15 cellular contexts compared by ENCODE assay signal in genomic region chr1:158204458-158204827, GRCh38. TPM values are rescaled to one million over a fixed set of nuclear protein-coding genes. Genes with fewer than 3 reads are reported as not detected.
"Had no signal": no experiment of that assay in that cellular context is flagged by ENCODE, and none has a peak within 500 bp of the region (broad histone marks: within the 10 kb centered on the region; RNA-seq: fewer than 3 reads in every experiment).

No MANE protein-coding gene starts in this region.

- H3K4me1 ChIP-seq: breast epithelium had no signal

- DNase-seq: activated CD8-positive, alpha-beta memory T cell treated with anti-CD3 and anti-CD28 coated beads, Interleukin-2, amount 50 U/mL, for 4 hours; activated naive CD4-positive, alpha-beta T cell treated with anti-CD3 and anti-CD28 coated beads, Interleukin-2, amount 50 U/mL, for 16 hours; activated naive CD8-positive, alpha-beta T cell treated with anti-CD3 and anti-CD28 coated beads, Interleukin-2, amount 10 ng/mL, durations not matched to agents 7 days and 5 days; aorta; NCI-H187 treated with DMSO at 0.1 percent for 48 hours; NCI-H2171; NCI-H524 treated with DMSO at 0.1 percent for 48 hours had no signal

- H3K27ac ChIP-seq: breast epithelium, SK-N-MC, WERI-Rb-1 had no signal

- H3K36me3 ChIP-seq: breast epithelium, WERI-Rb-1 had no signal

- H3K9me3 ChIP-seq: breast epithelium had no signal

- H3K4me3 ChIP-seq: breast epithelium, SK-N-MC had no signal

RNA-seq across cellular contexts. Expression of gene CD1D, which starts 23.7 kb away (rescaled TPM):
- total RNA-seq: activated CD8-positive, alpha-beta T cell treated with anti-CD3 and anti-CD28 coated beads for 36 hours; activated naive CD8-positive, alpha-beta T cell treated with anti-CD3 and anti-CD28 coated beads, Interleukin-2, amount 10 ng/mL, durations not matched to agents 7 days and 5 days; activated T-cell treated with anti-CD3 and anti-CD28 coated beads, Interleukin-2, amount 50 U/mL, for 72 hours; T-helper 2 cell treated with Interferon-gamma antibody and Interleukin-4, amounts not matched to agents 100 ng/mL and 5 ng/mL, for 36 hours had no signal

RNA-seq across cellular contexts. Expression of gene CD1A, which starts 49.8 kb away (rescaled TPM):
- total RNA-seq: activated T-cell treated with anti-CD3 and anti-CD28 coated beads, Interleukin-2, amount 50 U/mL, for 72 hours; aorta; breast epithelium; M059J; RPMI7951 had no signal
